Comparison of ENCODE assay signal across 1 cellular context in genomic region chr10:118971876-118972275, GRCh38.
TF ChIP-seq lines count a peak whose summit lies in the region.

No MANE protein-coding gene starts in this region.

TF ChIP-seq in H1, 55 proteins besides CTCF, POLR2A, EP300 and RAD21 (continued from another document):
- TF ChIP-seq USF2 (IDR thresholded peaks at IDR 0.05; ENCODE audit: low read length), result no peak
- TF ChIP-seq SIRT6 (IDR thresholded peaks at IDR 0.05; ENCODE audit: low read length), result no peak
- TF ChIP-seq CHD1 (IDR thresholded peaks at IDR 0.05; ENCODE audit: low read depth, low read length), result no peak
- TF ChIP-seq RBBP5 (IDR thresholded peaks at IDR 0.05; ENCODE audit: borderline replicate concordance, low read depth, low read length), result no peak
- TF ChIP-seq ZNF274 (IDR thresholded peaks at IDR 0.05; ENCODE audit: borderline replicate concordance, extremely low read depth, low read length), result no peak
- TF ChIP-seq PHF8 (conservative IDR thresholded peaks at IDR 0.05; ENCODE audit: low read depth, low read length), result no peak
- no peak for TF ChIP-seq MAFK (IDR thresholded peaks at IDR 0.05; ENCODE audit: low read depth, low read length)
- no peak for TF ChIP-seq SIX5 (IDR thresholded peaks at IDR 0.05; ENCODE audit: low read depth, low read length)
- TF ChIP-seq FOSL1 (IDR thresholded peaks at IDR 0.05; ENCODE audit: insufficient read depth, low read depth, low read length), result no peak
- no peak for TF ChIP-seq NANOG (IDR thresholded peaks at IDR 0.05; ENCODE audit: insufficient read depth, low read depth, low read length, poor library complexity, severe bottlenecking)
- no peak for TF ChIP-seq KDM5A (IDR thresholded peaks at IDR 0.05; ENCODE audit: low read length)
- no peak for TF ChIP-seq POU5F1 (IDR thresholded peaks at IDR 0.05; ENCODE audit: low read depth, low read length)
- TF ChIP-seq MAX (IDR thresholded peaks at IDR 0.05), result no peak
- TF ChIP-seq SP1 (IDR thresholded peaks at IDR 0.05; ENCODE audit: low read depth, low read length), result no peak
